11 cellular contexts compared by ENCODE assay signal in genomic region chr3:30502742-30503073, GRCh38.
DNase-seq lines count a peak whose midpoint lies in the region; ATAC-seq, FAIRE-seq and TF ChIP-seq lines count a peak whose summit lies in the region.
"Had no signal": no experiment of that assay in that cellular context is flagged by ENCODE, and none has a peak within 500 bp of the region (broad histone marks: within the 10 kb centered on the region; RNA-seq: fewer than 3 reads in every experiment).

No MANE protein-coding gene starts in this region.

- no peak overlapping the region for H4K5ac ChIP-seq in IMR-90 (ENCODE audit: low read depth, low read length)

- no peaks in the 10 kb centered on the region for H4K20me1 ChIP-seq in IMR-90 (ENCODE audit: insufficient read depth, low read length)

- BruUV-seq in IMR-90 (replicated peaks; lab: Mats Ljungman, UMichigan), result no TSS peak

- WGBS in IMR-90 (ENCODE audit: extremely low coverage in 2 of 2, insufficient read length in 1 of 2), 2 experiments, result no CpG with 5 or more reads among the region's 1 CpG
- WGBS in right lobe of liver (ENCODE audit: insufficient coverage, low coverage, low lambda C conversion rate, missing lambda C conversion rate), result 88% methylated on average over 1 of the region's 1 CpG

- H3K27ac ChIP-seq in IMR-90 (ENCODE audit: insufficient read depth, low read length) (no peak overlapping the region), right lobe of liver (no peak overlapping the region)
- H3K27ac ChIP-seq: gastroesophageal sphincter, neutrophil, SJCRH30 had no signal

- TF ChIP-seq RAD21 in IMR-90 (IDR thresholded peaks at IDR 0.05; ENCODE audit: low read length), result no peak

- H3K9me1 ChIP-seq in IMR-90 (ENCODE audit: insufficient read depth, low read length), result no peaks in the 10 kb centered on the region

- peak; percentile 41 for ATAC-seq in GM18520 (IDR thresholded peaks at IDR 0.05; ENCODE audit: unreplicated experiment)
- peak; percentile 46 for ATAC-seq in GM21825 (IDR thresholded peaks at IDR 0.05; ENCODE audit: unreplicated experiment)
- ATAC-seq in IMR-90 (ENCODE audit: low read depth), result peak; percentile 54
- no peak for ATAC-seq in right lobe of liver
- ATAC-seq: gastroesophageal sphincter had no signal

- POLR2A ChIA-PET in IMR-90 (lab: Charles Lee; ENCODE audit: unreplicated experiment), result interaction anchor here (0.6 kb wide), 1 partner anchor 110 kb away, joined by 3 read pairs; no protein-coding TSS in a partner anchor

- no peak overlapping the region for H3K4me2 ChIP-seq in IMR-90 (ENCODE audit: low read depth, low read length)

- CTCF ChIA-PET in IMR-90 (lab: Yijun Ruan, JAX), result interaction anchor here (1.1 kb wide), 1 partner anchor 104 kb away, joined by 7 read pairs; the partner anchor contains the start of gene TGFBR2

- H3K56ac ChIP-seq in IMR-90 (ENCODE audit: extremely low read depth, insufficient read depth, low read length), result no peak overlapping the region

- no peak overlapping the region for H3K14ac ChIP-seq in IMR-90 (replicated peaks; ENCODE audit: low read depth, low read length)

- no peak overlapping the region for H3K9ac ChIP-seq in IMR-90 (ENCODE audit: low read depth, low read length)

- TF ChIP-seq POLR2A in IMR-90 (IDR thresholded peaks at IDR 0.05; ENCODE audit: low read depth, low read length) (no peak), GM12892 (IDR thresholded peaks at IDR 0.05; ENCODE audit: low read depth, low read length) (no peak), right lobe of liver (IDR thresholded peaks at IDR 0.05) (no peak)

- H3K4me1 ChIP-seq in IMR-90 (ENCODE audit: control insufficient read depth, insufficient read depth, low read length) (peaks cover 4% of the 10 kb centered on the region; the same call in 1 of the 2 replicates), right lobe of liver (peaks cover 0 to 8% (median 2%) of the 10 kb centered on the region in 4 donors)
- H3K4me1 ChIP-seq: SJCRH30 had no signal

- peak overlapping the region; percentile 8 for H2BK5ac ChIP-seq in IMR-90 (ENCODE audit: low read depth, low read length, poor library complexity, severe bottlenecking)

- no peak overlapping the region for H4K8ac ChIP-seq in IMR-90 (ENCODE audit: low read depth in 2 of 2, low read length in 2 of 2)

- intact Hi-C loops in IMR-90 (cut with micrococcal nuclease) (no loop called here), right lobe of liver (cut with DNase I) (no loop called here)

- no peak overlapping the region for H3K23ac ChIP-seq in IMR-90 (ENCODE audit: low read depth, low read length)

- H2BK20ac ChIP-seq in IMR-90 (ENCODE audit: low read depth, low read length), result no peak overlapping the region

- no peaks in the 10 kb centered on the region for H3K27me3 ChIP-seq in IMR-90 (ENCODE audit: control insufficient read depth, insufficient read depth, low read length)
- no peaks in the 10 kb centered on the region for H3K27me3 ChIP-seq in right lobe of liver
- H3K27me3 ChIP-seq: gastroesophageal sphincter, neutrophil, SJCRH30 had no signal

- H2AFZ ChIP-seq in IMR-90 (replicated peaks; ENCODE audit: low read length, poor library complexity), result no peak overlapping the region

- H2AK5ac ChIP-seq in IMR-90 (ENCODE audit: low read depth, low read length), result no peak overlapping the region; the same call in 1 of the 2 replicates

- in situ Hi-C loops in IMR-90 (cut with MboI; ENCODE audit: low sequenced_read_pairs), result no loop called here

- TF ChIP-seq CTCF in IMR-90 (conservative IDR thresholded peaks at IDR 0.05; ENCODE audit: low read depth, low read length), result no peak
- TF ChIP-seq CTCF in right lobe of liver (IDR thresholded peaks at IDR 0.05), result no peak

- no peaks in the 10 kb centered on the region for H3K36me3 ChIP-seq in IMR-90 (ENCODE audit: control insufficient read depth, insufficient read depth, low read length)
- no peaks in the 10 kb centered on the region for H3K36me3 ChIP-seq in right lobe of liver
- H3K36me3 ChIP-seq: gastroesophageal sphincter, neutrophil, SJCRH30 had no signal

- H3K4me3 ChIP-seq in IMR-90 (ENCODE audit: insufficient read depth, low read depth, low read length) (no peak overlapping the region), right lobe of liver (no peak overlapping the region)
- H3K4me3 ChIP-seq: gastroesophageal sphincter, SJCRH30 had no signal

- H3K18ac ChIP-seq in IMR-90 (ENCODE audit: low read depth, low read length), result no peak overlapping the region

- H3K9me3 ChIP-seq in IMR-90 (ENCODE audit: control insufficient read depth, insufficient read depth, low read length) (no peaks in the 10 kb centered on the region), right lobe of liver (no peaks in the 10 kb centered on the region)
- H3K9me3 ChIP-seq: gastroesophageal sphincter, neutrophil, SJCRH30 had no signal

- no peak overlapping the region for H3K4ac ChIP-seq in IMR-90 (ENCODE audit: low read depth, low read length)

- 0 out of 3 replicates have a peak overlapping the region, but pooled peaks have one; percentile 10 for H2BK15ac ChIP-seq in IMR-90 (ENCODE audit: low read depth, low read length)

- H2BK120ac ChIP-seq in IMR-90 (ENCODE audit: low read depth, low read length), result no peak overlapping the region

- FAIRE-seq in GM12892 (lab: Jason Lieb, UNC), result no peak

- DNase-seq in IMR-90, result peak; percentile 76
- peak; percentile 32 for DNase-seq in myocyte (ENCODE audit: low read depth)
- DNase-seq in T-helper 9 cell, result no peak
- no peak for DNase-seq in GM12892 (ENCODE audit: insufficient read length)
- no peak for DNase-seq in SIG-M5 treated with dmso at 0.1 percent for 504 hours (lab: John Stamatoyannopoulos, UW; ENCODE audit: unreplicated experiment)
- DNase-seq in right lobe of liver, result no peak
- DNase-seq: SJCRH30 had no signal

- dilution Hi-C loops in IMR-90 (cut with HindIII; ENCODE audit: low sequenced_read_pairs, unreplicated experiment), result no loop called here

- H4K91ac ChIP-seq in IMR-90 (ENCODE audit: insufficient read depth, low read depth, low read length), result no peak overlapping the region

- H3K79me1 ChIP-seq in IMR-90 (ENCODE audit: low read depth in 1 of 2, low read length in 2 of 2), result no peaks in the 10 kb centered on the region

- H2AK9ac ChIP-seq in IMR-90 (replicated peaks; ENCODE audit: low read depth, low read length, poor library complexity), result no peak overlapping the region

TF ChIP-seq in IMR-90, 13 proteins besides CTCF, POLR2A, EP300 and RAD21:
- TF ChIP-seq RFX5 (IDR thresholded peaks at IDR 0.05; ENCODE audit: low read depth, low read length), result no peak
- TF ChIP-seq CEBPB (IDR thresholded peaks at IDR 0.05; ENCODE audit: low read depth, low read length), result no peak
- no peak for TF ChIP-seq SMC3 (IDR thresholded peaks at IDR 0.05; ENCODE audit: low read depth, low read length)
- no peak for TF ChIP-seq RCOR1 (IDR thresholded peaks at IDR 0.05; ENCODE audit: insufficient replicate concordance, low read length)
- TF ChIP-seq MAZ (IDR thresholded peaks at IDR 0.05; ENCODE audit: borderline replicate concordance, low read depth, low read length), result no peak
- no peak for TF ChIP-seq USF2 (IDR thresholded peaks at IDR 0.05; ENCODE audit: low read depth, low read length)
- no peak for TF ChIP-seq BHLHE40 (IDR thresholded peaks at IDR 0.05; ENCODE audit: low read depth, low read length)
- no peak for TF ChIP-seq MAFK (IDR thresholded peaks at IDR 0.05; ENCODE audit: low read depth, low read length)
- no peak for TF ChIP-seq MXI1 (IDR thresholded peaks at IDR 0.05; ENCODE audit: borderline replicate concordance, low read depth, low read length)
- no peak for TF ChIP-seq CHD1 (IDR thresholded peaks at IDR 0.05; ENCODE audit: low read depth, low read length)
- no peak for TF ChIP-seq ELK1 (IDR thresholded peaks at IDR 0.05; ENCODE audit: borderline replicate concordance, low read depth, low read length)
- TF ChIP-seq NFE2L2 (IDR thresholded peaks at IDR 0.05; ENCODE audit: low read depth, low read length), result no peak
- TF ChIP-seq FOS (IDR thresholded peaks at IDR 0.05; ENCODE audit: low read depth, low read length), result no peak

Comparison
In these comparisons a context has a peak if more than half of its experiments do, and no peak if none do; other contexts are left out.
1. ATAC-seq: peak in GM18520 (single experiment), GM21825 (single experiment) and IMR-90 (single experiment); none in right lobe of liver (0 of 4).
2. DNase-seq: peak in IMR-90 (single experiment) and myocyte (single experiment); none in T-helper 9 cell (single experiment), GM12892 (single experiment), SIG-M5 treated with dmso at 0.1 percent for 504 hours (single experiment) and right lobe of liver (0 of 3).